ENCODE assay signal across 12 cellular contexts in genomic region chr16:22316411-22316811, GRCh38.
"Had no signal": no experiment of that assay in that cellular context is flagged by ENCODE, and none has a peak within 500 bp of the region (broad histone marks: within the 10 kb centered on the region; RNA-seq: fewer than 3 reads in every experiment).

No MANE protein-coding gene starts in this region.

- H3K36me3 Mint-ChIP-seq: activated naive CD8-positive, alpha-beta T cell had no signal

- H3K4me3 Mint-ChIP-seq: activated naive CD8-positive, alpha-beta T cell; neural crest cell had no signal

- H3K9me3 Mint-ChIP-seq: neural crest cell had no signal

- H3K27me3 Mint-ChIP-seq: activated naive CD8-positive, alpha-beta T cell had no signal

- H3K27ac Mint-ChIP-seq: activated naive CD8-positive, alpha-beta T cell had no signal

- H3K4me1 Mint-ChIP-seq: neural crest cell had no signal

- DNase-seq: activated CD4-positive, CD25-positive, alpha-beta regulatory T cell treated with anti-CD3 and anti-CD28 coated beads, Interleukin-2, amount 50 U/mL, for 72 hours; activated T-cell treated with anti-CD3 and anti-CD28 coated beads, Interleukin-2, amount 50 U/mL, for 1 hour; amniotic stem cell; esophagus squamous epithelium; hippocampal formation; left ventricle myocardium inferior; mesenchymal stem cell; stimulated activated CD4-positive, alpha-beta T cell treated with anti-CD3 and anti-CD28 coated beads, Interleukin-12 subunit alpha, Interleukin-12 subunit beta, amount 100 ng/mL, for 4 hours; stimulated activated CD4-positive, alpha-beta T cell treated with anti-CD3 and anti-CD28 coated beads, Interleukin-2, amount 100 ng/mL, for 24 hours; T-helper 9 cell had no signal
